Comparison of ENCODE assay signal across 8 cellular contexts in genomic region chr5:138212828-138213160, GRCh38. TPM values are rescaled to one million over a fixed set of nuclear protein-coding genes. Genes with fewer than 3 reads are reported as not detected.
DNase-seq lines count a peak whose midpoint lies in the region; ATAC-seq, FAIRE-seq and TF ChIP-seq lines count a peak whose summit lies in the region.

No MANE protein-coding gene starts in this region.

- intact Hi-C loops in pancreas (cut with DNase I): no loop called here

- no peaks in the 10 kb centered on the region for H3K9me3 Mint-ChIP-seq in activated CD8-positive, alpha-beta memory T cell treated with anti-CD3 and anti-CD28 coated beads, Interleukin-2, amount 10 ng/mL, durations not matched to agents 7 days and 5 days (ENCODE audit: low read depth)
- no peaks in the 10 kb centered on the region for H3K9me3 Mint-ChIP-seq in T-cell

- peaks cover 10% of the 10 kb centered on the region for H3K36me3 Mint-ChIP-seq in activated CD8-positive, alpha-beta memory T cell treated with anti-CD3 and anti-CD28 coated beads, Interleukin-2, amount 10 ng/mL, durations not matched to agents 7 days and 5 days
- H3K36me3 Mint-ChIP-seq in T-cell: peaks cover 9% of the 10 kb centered on the region

- peaks cover 0 to 12% (median 4%) of the 10 kb centered on the region in 3 donors for H3K4me1 ChIP-seq in pancreas

- H3K27me3 ChIP-seq in pancreas: no peaks in the 10 kb centered on the region

- CTCF ChIA-PET in activated CD8-positive, alpha-beta memory T cell treated with anti-CD3 and anti-CD28 coated beads, Interleukin-2, amount 10 ng/mL, durations not matched to agents 7 days and 5 days (lab: Charles Lee): interaction anchor here (1.0 to 3.7 kb wide), 5 partner anchors 10 to 250 kb away, joined by 3 to 28 read pairs (median 4); partner anchors contain the start of gene KDM3B
- CTCF ChIA-PET in T-cell (lab: Charles Lee): interaction anchor here (1.0 to 1.8 kb wide), 7 partner anchors 10 to 142 kb away, joined by 3 to 10 read pairs (median 4); partner anchors contain the start of genes BRD8 (in 1 of the 2), CDC25C (in 1 of the 2), KDM3B (in 1 of the 2) and KIF20A (in 1 of the 2)

- no peak for DNase-seq in activated CD8-positive, alpha-beta memory T cell treated with anti-CD3 and anti-CD28 coated beads, Interleukin-2, amount 10 ng/mL, durations not matched to agents 7 days and 5 days
- no peak for DNase-seq in activated CD8-positive, alpha-beta memory T cell treated with anti-CD3 and anti-CD28 coated beads, Interleukin-2, amount 50 U/mL, for 4 hours
- peak in 7 of 34 experiments; percentile 0 to 24 (median 4) for DNase-seq in T-cell
- no peak for DNase-seq in fibroblast of villous mesenchyme (ENCODE audit: low read depth)
- DNase-seq in pancreas: peak in 2 of 6 donors; percentile 19 to 58
- DNase-seq in NCI-H2081 treated with DMSO at 0.1 percent for 48 hours (lab: John Stamatoyannopoulos, UW): no peak
- no peak for DNase-seq in NCI-H345 (lab: John Stamatoyannopoulos, UW)

- H3K4me1 Mint-ChIP-seq in activated CD8-positive, alpha-beta memory T cell treated with anti-CD3 and anti-CD28 coated beads, Interleukin-2, amount 10 ng/mL, durations not matched to agents 7 days and 5 days: peaks cover 27% of the 10 kb centered on the region
- peaks cover 24 to 26% (median 26%) of the 10 kb centered on the region in 3 donors for H3K4me1 Mint-ChIP-seq in T-cell

- H3K27ac ChIP-seq in pancreas: peak overlapping the region in 3 of 4 donors; percentile 31 to 59 (median 44)

- POLR2A ChIA-PET in T-cell (lab: Charles Lee): interaction anchor here (0.8 to 1.2 kb wide), 4 partner anchors 35 to 125 kb away, joined by 3 to 7 read pairs (median 4); partner anchors contain the start of genes CDC25C (in 1 of the 2) and FAM53C (in 1 of the 2)

- no peaks in the 10 kb centered on the region for H3K9me3 ChIP-seq in pancreas

- ATAC-seq in activated CD8-positive, alpha-beta memory T cell treated with anti-CD3 and anti-CD28 coated beads, Interleukin-2, amount 10 ng/mL, durations not matched to agents 7 days and 5 days: peak; percentile 32
- ATAC-seq in HG02852 (IDR thresholded peaks at IDR 0.05; ENCODE audit: unreplicated experiment): peak; percentile 24
- peak; percentile 26 to 30 (median 28) for ATAC-seq in T-cell (replicated peaks in 1 of 4)
- ATAC-seq in pancreas: peak; percentile 21 to 62 (median 24)

- no peaks in the 10 kb centered on the region for H3K27me3 Mint-ChIP-seq in activated CD8-positive, alpha-beta memory T cell treated with anti-CD3 and anti-CD28 coated beads, Interleukin-2, amount 10 ng/mL, durations not matched to agents 7 days and 5 days
- no peaks in the 10 kb centered on the region for H3K27me3 Mint-ChIP-seq in T-cell

- peak overlapping the region; percentile 97 for H3K4me3 Mint-ChIP-seq in activated CD8-positive, alpha-beta memory T cell treated with anti-CD3 and anti-CD28 coated beads, Interleukin-2, amount 10 ng/mL, durations not matched to agents 7 days and 5 days
- H3K4me3 Mint-ChIP-seq in T-cell: peak overlapping the region; percentile 96 to 99 (median 99)

- WGBS in pancreas, 2 donors: 0 to 1% methylated on average over 8 of the region's 8 CpGs

- TF ChIP-seq CTCF in fibroblast of villous mesenchyme (IDR thresholded peaks at IDR 0.05; ENCODE audit: insufficient read depth, low read depth, low read length) (no peak), pancreas (IDR thresholded peaks at IDR 0.05) (no peak)

- no peak for FAIRE-seq in pancreas (lab: Jason Lieb, UNC)

- no peaks in the 10 kb centered on the region for H3K36me3 ChIP-seq in pancreas

- H3K4me3 ChIP-seq in fibroblast of villous mesenchyme (ENCODE audit: low read depth, low read length) (peak overlapping the region; percentile 98), pancreas (peak overlapping the region; percentile 83 to 98 (median 95))

- peak overlapping the region; percentile 99 for H3K27ac Mint-ChIP-seq in activated CD8-positive, alpha-beta memory T cell treated with anti-CD3 and anti-CD28 coated beads, Interleukin-2, amount 10 ng/mL, durations not matched to agents 7 days and 5 days
- H3K27ac Mint-ChIP-seq in T-cell: peak overlapping the region; percentile 94 to 95

RNA-seq across cellular contexts. Expression of gene CDC23, which starts 0.3 kb away (rescaled TPM):
- total RNA-seq in activated CD8-positive, alpha-beta memory T cell treated with anti-CD3 and anti-CD28 coated beads, Interleukin-2, amount 10 ng/mL, durations not matched to agents 7 days and 5 days: 10 to 100 TPM; 37.0 to 42.7 TPM
- total RNA-seq in T-cell: 10 to 100 TPM; 14.8 to 31.0 (median 23.8) TPM
- total RNA-seq in fibroblast of villous mesenchyme: 25.4 and 40.2 TPM in 2 replicates
- total RNA-seq in pancreas: 10 to 100 TPM in 1 of 6 donors, 1 to 10 TPM in 5; 5.2 to 12.1 (median 8.1) TPM
- polyA plus RNA-seq in pancreas: 10 to 100 TPM in 1 of 2 donors, 1 to 10 TPM in 1; 4.8 to 10.5 TPM

RNA-seq across cellular contexts. Expression of gene KIF20A, which starts 33.9 kb away (rescaled TPM):
- total RNA-seq in activated CD8-positive, alpha-beta memory T cell treated with anti-CD3 and anti-CD28 coated beads, Interleukin-2, amount 10 ng/mL, durations not matched to agents 7 days and 5 days: 10 to 100 TPM; 61.7 to 64.3 TPM
- total RNA-seq in T-cell (under 1 TPM; 0.32 to 0.67 (median 0.56) TPM), fibroblast of villous mesenchyme (30.6 and 60.0 TPM in 2 replicates), pancreas (1 to 10 TPM in 1 of 6 donors, under 1 TPM in 4, not detected in 1; 0.25 to 1.0 (median 0.32) TPM)
- under 1 TPM; 0.05 to 0.19 TPM for polyA plus RNA-seq in pancreas

RNA-seq across cellular contexts. Expression of gene BRD8, which starts 34.4 kb away (rescaled TPM):
- total RNA-seq in activated CD8-positive, alpha-beta memory T cell treated with anti-CD3 and anti-CD28 coated beads, Interleukin-2, amount 10 ng/mL, durations not matched to agents 7 days and 5 days: 10 to 100 TPM; 74.1 to 86.7 TPM
- total RNA-seq in T-cell (10 to 100 TPM; 29.5 to 79.5 (median 72.2) TPM), fibroblast of villous mesenchyme (30.0 and 63.9 TPM in 2 replicates), pancreas (10 to 100 TPM; 18.1 to 42.1 (median 29.4) TPM)
- polyA plus RNA-seq in pancreas: 10 to 100 TPM; 49.7 to 69.7 TPM

Comparison
In these comparisons a context has a peak if more than half of its experiments do, and no peak if none do; other contexts are left out.
1. RNA of gene KIF20A, which starts 33.9 kb away (total RNA-seq): 61.7 to 64.3 TPM in activated CD8-positive, alpha-beta memory T cell treated with anti-CD3 and anti-CD28 coated beads, Interleukin-2, amount 10 ng/mL, durations not matched to agents 7 days and 5 days and 30.6 to 60.0 TPM in fibroblast of villous mesenchyme; 0.32 to 0.67 TPM in T-cell and 0.25 to 1.0 TPM in pancreas; every median in the first group is over 10 times any median in the second.
2. Peak in every context shown above with its lines, with median percentiles within 50 percentile points of each other: ATAC-seq.